Comparison of ENCODE assay signal across 1 cellular context in the genomic region with DNA sequence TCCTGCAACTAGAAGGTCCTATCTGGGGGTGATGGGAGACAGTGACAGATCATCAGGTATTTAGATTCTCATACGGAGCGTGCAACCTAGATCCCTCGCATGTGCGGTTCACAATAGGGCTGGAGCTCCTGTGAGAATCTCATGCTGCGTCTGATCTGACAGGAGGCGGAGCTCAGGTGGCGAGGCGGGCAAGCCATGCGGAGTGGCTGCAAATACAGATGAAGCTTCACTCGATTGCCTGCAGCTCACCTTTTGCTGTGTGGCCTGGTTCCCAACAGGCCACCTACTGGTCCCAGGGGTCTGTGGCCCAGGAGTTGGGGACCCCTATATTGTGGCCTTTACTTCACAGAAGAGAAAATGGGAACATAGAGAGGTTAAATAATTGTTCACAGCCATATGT.
TF ChIP-seq lines count a peak whose summit lies in the region.

No MANE protein-coding gene starts in this region.

TF ChIP-seq in GM23338, 12 proteins besides CTCF, POLR2A, EP300 and RAD21 (continued from another document):
- TF ChIP-seq, protein P1, sequence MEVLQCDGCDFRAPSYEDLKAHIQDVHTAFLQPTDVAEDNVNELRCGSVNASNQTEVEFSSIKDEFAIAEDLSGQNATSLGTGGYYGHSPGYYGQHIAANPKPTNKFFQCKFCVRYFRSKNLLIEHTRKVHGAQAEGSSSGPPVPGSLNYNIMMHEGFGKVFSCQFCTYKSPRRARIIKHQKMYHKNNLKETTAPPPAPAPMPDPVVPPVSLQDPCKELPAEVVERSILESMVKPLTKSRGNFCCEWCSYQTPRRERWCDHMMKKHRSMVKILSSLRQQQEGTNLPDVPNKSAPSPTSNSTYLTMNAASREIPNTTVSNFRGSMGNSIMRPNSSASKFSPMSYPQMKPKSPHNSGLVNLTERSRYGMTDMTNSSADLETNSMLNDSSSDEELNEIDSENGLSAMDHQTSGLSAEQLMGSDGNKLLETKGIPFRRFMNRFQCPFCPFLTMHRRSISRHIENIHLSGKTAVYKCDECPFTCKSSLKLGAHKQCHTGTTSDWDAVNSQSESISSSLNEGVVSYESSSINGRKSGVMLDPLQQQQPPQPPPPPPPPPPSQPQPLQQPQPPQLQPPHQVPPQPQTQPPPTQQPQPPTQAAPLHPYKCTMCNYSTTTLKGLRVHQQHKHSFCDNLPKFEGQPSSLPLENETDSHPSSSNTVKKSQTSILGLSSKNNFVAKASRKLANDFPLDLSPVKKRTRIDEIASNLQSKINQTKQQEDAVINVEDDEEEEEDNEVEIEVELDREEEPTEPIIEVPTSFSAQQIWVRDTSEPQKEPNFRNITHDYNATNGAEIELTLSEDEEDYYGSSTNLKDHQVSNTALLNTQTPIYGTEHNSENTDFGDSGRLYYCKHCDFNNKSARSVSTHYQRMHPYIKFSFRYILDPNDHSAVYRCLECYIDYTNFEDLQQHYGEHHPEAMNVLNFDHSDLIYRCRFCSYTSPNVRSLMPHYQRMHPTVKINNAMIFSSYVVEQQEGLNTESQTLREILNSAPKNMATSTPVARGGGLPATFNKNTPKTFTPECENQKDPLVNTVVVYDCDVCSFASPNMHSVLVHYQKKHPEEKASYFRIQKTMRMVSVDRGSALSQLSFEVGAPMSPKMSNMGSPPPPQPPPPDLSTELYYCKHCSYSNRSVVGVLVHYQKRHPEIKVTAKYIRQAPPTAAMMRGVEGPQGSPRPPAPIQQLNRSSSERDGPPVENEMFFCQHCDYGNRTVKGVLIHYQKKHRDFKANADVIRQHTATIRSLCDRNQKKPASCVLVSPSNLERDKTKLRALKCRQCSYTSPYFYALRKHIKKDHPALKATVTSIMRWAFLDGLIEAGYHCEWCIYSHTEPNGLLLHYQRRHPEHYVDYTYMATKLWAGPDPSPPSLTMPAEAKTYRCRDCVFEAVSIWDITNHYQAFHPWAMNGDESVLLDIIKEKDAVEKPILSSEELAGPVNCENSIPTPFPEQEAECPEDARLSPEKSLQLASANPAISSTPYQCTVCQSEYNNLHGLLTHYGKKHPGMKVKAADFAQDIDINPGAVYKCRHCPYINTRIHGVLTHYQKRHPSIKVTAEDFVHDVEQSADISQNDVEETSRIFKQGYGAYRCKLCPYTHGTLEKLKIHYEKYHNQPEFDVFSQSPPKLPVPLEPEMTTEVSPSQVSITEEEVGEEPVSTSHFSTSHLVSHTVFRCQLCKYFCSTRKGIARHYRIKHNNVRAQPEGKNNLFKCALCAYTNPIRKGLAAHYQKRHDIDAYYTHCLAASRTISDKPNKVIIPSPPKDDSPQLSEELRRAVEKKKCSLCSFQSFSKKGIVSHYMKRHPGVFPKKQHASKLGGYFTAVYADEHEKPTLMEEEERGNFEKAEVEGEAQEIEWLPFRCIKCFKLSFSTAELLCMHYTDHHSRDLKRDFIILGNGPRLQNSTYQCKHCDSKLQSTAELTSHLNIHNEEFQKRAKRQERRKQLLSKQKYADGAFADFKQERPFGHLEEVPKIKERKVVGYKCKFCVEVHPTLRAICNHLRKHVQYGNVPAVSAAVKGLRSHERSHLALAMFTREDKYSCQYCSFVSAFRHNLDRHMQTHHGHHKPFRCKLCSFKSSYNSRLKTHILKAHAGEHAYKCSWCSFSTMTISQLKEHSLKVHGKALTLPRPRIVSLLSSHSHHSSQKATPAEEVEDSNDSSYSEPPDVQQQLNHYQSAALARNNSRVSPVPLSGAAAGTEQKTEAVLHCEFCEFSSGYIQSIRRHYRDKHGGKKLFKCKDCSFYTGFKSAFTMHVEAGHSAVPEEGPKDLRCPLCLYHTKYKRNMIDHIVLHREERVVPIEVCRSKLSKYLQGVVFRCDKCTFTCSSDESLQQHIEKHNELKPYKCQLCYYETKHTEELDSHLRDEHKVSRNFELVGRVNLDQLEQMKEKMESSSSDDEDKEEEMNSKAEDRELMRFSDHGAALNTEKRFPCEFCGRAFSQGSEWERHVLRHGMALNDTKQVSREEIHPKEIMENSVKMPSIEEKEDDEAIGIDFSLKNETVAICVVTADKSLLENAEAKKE (CRISPR knock-in tag; IDR thresholded peaks at IDR 0.05), result no peak
- no peak for TF ChIP-seq STAT1 (IDR thresholded peaks at IDR 0.05; ENCODE audit: unreplicated experiment)
- TF ChIP-seq CREB1 (CRISPR knock-in tag; IDR thresholded peaks at IDR 0.05; ENCODE audit: low read depth), result no peak
- TF ChIP-seq, protein P2, sequence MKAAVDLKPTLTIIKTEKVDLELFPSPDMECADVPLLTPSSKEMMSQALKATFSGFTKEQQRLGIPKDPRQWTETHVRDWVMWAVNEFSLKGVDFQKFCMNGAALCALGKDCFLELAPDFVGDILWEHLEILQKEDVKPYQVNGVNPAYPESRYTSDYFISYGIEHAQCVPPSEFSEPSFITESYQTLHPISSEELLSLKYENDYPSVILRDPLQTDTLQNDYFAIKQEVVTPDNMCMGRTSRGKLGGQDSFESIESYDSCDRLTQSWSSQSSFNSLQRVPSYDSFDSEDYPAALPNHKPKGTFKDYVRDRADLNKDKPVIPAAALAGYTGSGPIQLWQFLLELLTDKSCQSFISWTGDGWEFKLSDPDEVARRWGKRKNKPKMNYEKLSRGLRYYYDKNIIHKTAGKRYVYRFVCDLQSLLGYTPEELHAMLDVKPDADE (IDR thresholded peaks at IDR 0.05), result no peak
- TF ChIP-seq, protein P3, sequence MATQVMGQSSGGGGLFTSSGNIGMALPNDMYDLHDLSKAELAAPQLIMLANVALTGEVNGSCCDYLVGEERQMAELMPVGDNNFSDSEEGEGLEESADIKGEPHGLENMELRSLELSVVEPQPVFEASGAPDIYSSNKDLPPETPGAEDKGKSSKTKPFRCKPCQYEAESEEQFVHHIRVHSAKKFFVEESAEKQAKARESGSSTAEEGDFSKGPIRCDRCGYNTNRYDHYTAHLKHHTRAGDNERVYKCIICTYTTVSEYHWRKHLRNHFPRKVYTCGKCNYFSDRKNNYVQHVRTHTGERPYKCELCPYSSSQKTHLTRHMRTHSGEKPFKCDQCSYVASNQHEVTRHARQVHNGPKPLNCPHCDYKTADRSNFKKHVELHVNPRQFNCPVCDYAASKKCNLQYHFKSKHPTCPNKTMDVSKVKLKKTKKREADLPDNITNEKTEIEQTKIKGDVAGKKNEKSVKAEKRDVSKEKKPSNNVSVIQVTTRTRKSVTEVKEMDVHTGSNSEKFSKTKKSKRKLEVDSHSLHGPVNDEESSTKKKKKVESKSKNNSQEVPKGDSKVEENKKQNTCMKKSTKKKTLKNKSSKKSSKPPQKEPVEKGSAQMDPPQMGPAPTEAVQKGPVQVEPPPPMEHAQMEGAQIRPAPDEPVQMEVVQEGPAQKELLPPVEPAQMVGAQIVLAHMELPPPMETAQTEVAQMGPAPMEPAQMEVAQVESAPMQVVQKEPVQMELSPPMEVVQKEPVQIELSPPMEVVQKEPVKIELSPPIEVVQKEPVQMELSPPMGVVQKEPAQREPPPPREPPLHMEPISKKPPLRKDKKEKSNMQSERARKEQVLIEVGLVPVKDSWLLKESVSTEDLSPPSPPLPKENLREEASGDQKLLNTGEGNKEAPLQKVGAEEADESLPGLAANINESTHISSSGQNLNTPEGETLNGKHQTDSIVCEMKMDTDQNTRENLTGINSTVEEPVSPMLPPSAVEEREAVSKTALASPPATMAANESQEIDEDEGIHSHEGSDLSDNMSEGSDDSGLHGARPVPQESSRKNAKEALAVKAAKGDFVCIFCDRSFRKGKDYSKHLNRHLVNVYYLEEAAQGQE (IDR thresholded peaks at IDR 0.05; ENCODE audit: unreplicated experiment), result no peak
- no peak for TF ChIP-seq NANOG (IDR thresholded peaks at IDR 0.05; ENCODE audit: borderline replicate concordance)
- no peak for TF ChIP-seq ZNF114 (CRISPR knock-in tag; IDR thresholded peaks at IDR 0.05)
TF ChIP-seq in GM23338: peak in this region for 0.
